ENCODE assay signal across 16 cellular contexts in the genomic region with DNA sequence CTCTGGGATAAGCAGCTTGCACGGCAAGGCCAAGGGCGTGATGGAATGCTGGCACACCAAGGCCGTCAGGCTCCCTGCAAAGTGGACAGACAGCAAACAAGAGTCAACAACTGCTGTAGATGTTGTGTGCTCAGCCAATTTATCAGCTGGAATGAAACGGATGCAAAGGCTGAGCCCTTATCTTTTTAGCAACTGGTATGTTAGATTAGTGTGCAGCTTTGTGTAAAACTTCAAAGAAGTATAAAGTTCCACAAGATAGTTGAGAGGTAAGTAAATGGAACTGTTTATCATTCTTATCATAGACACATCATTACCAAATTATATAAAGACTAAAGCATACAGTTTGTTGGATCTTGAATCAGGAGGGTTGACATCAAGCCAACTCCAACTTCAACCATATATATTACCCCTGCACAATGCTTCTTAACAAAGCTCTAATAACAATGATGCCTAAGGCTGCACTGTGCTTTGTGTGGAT.
DNase-seq lines count a peak whose midpoint lies in the region; ATAC-seq and TF ChIP-seq lines count a peak whose summit lies in the region.
"Had no signal": no experiment of that assay in that cellular context is flagged by ENCODE, and none has a peak within 500 bp of the region (broad histone marks: within the 10 kb centered on the region; RNA-seq: fewer than 3 reads in every experiment).

No MANE protein-coding gene starts in this region.

- ATAC-seq in left cardiac atrium = no peak
- no peak for ATAC-seq in GM18868 (IDR thresholded peaks at IDR 0.05; ENCODE audit: unreplicated experiment)
- ATAC-seq: T-cell had no signal

- intact Hi-C loops in left cardiac atrium (cut with DNase I) = no loop called here

- peaks cover 65% of the 10 kb centered on the region for H3K36me3 ChIP-seq in right atrium auricular region
- H3K36me3 ChIP-seq in osteoblast (ENCODE audit: insufficient read depth, low read length) = peaks cover 60% of the 10 kb centered on the region
- H3K36me3 ChIP-seq: breast epithelium had no signal

- in situ Hi-C loops in ACHN (cut with HindIII; ENCODE audit: low pct_ligation_motif_present, low pct_unique_long_range_greater_than_20kb, low sequenced_read_pairs) = no loop called here

- peaks cover 2% of the 10 kb centered on the region for H4K20me1 ChIP-seq in osteoblast (ENCODE audit: insufficient read depth, low read length)

- no peaks in the 10 kb centered on the region for H3K79me2 ChIP-seq in osteoblast (ENCODE audit: insufficient read depth, low read length)

- DNase-seq in right atrium auricular region (ENCODE audit: low spot score) = no peak
- DNase-seq in left cardiac atrium = no peak
- no peak for DNase-seq in coronary artery (ENCODE audit: low spot score)
- DNase-seq in osteoblast (ENCODE audit: insufficient read length, low spot score, missing footprints) = no peak
- no peak for DNase-seq in ACHN
- DNase-seq in NCI-H345 treated with DMSO at 0.1 percent for 48 hours (lab: John Stamatoyannopoulos, UW; ENCODE audit: unreplicated experiment) = no peak
- no peak for DNase-seq in DMS 273 treated with DMSO at 0.1 percent for 48 hours (lab: John Stamatoyannopoulos, UW)
- DNase-seq: activated naive CD4-positive, alpha-beta T cell treated with anti-CD3 and anti-CD28 coated beads for 36 hours; glutamatergic neuron; KBM-7; NCI-H1436 treated with DMSO at 0.1 percent for 48 hours; NCI-H510A; stimulated activated CD4-positive, alpha-beta T cell treated with anti-CD3 and anti-CD28 coated beads, Interleukin-4, amount 100 ng/mL, for 4 hours; T-cell had no signal

- no peak for TF ChIP-seq CTCF in right atrium auricular region (IDR thresholded peaks at IDR 0.05)
- TF ChIP-seq CTCF in coronary artery (IDR thresholded peaks at IDR 0.05) = no peak
- TF ChIP-seq CTCF in osteoblast (IDR thresholded peaks at IDR 0.05; ENCODE audit: extremely low read depth, low read depth, low read length) = no peak

- H3K4me1 ChIP-seq in right atrium auricular region (peaks cover 0 to 65% of the 10 kb centered on the region in 2 donors), osteoblast (ENCODE audit: insufficient read depth, low read length) (peaks cover 46% of the 10 kb centered on the region)
- H3K4me1 ChIP-seq: breast epithelium had no signal

- H3K27ac ChIP-seq in right atrium auricular region = peak overlapping the region; percentile 65 to 77
- H3K27ac ChIP-seq in coronary artery = peak overlapping the region; percentile 10 to 15
- peak overlapping the region; percentile 89 for H3K27ac ChIP-seq in osteoblast (ENCODE audit: low read depth, low read length)

- H2AFZ ChIP-seq in osteoblast (ENCODE audit: low read length) = no peak overlapping the region

- H3K4me3 ChIP-seq in right atrium auricular region (no peak overlapping the region), coronary artery (no peak overlapping the region), osteoblast (ENCODE audit: insufficient read depth, low read length) (no peak overlapping the region)
- H3K4me3 ChIP-seq: breast epithelium had no signal

- H3K4me2 ChIP-seq in osteoblast (ENCODE audit: insufficient read depth, low read length) = no peak overlapping the region

- H3K27me3 ChIP-seq in right atrium auricular region (no peaks in the 10 kb centered on the region), osteoblast (ENCODE audit: insufficient read depth, low read length) (no peaks in the 10 kb centered on the region)
- H3K27me3 ChIP-seq: breast epithelium had no signal

- H3K9me3 ChIP-seq in right atrium auricular region (no peaks in the 10 kb centered on the region), osteoblast (ENCODE audit: low read depth, low read length) (no peaks in the 10 kb centered on the region)
- H3K9me3 ChIP-seq: breast epithelium had no signal

Comparison
In these comparisons a context has a peak if more than half of its experiments do, and no peak if none do; other contexts are left out.
1. H3K27ac ChIP-seq: peak in every context shown above with its lines; median percentile 89 in osteoblast; 71 in right atrium auricular region; 12 in coronary artery.